ENCODE assay signal across 15 cellular contexts in the genomic region with DNA sequence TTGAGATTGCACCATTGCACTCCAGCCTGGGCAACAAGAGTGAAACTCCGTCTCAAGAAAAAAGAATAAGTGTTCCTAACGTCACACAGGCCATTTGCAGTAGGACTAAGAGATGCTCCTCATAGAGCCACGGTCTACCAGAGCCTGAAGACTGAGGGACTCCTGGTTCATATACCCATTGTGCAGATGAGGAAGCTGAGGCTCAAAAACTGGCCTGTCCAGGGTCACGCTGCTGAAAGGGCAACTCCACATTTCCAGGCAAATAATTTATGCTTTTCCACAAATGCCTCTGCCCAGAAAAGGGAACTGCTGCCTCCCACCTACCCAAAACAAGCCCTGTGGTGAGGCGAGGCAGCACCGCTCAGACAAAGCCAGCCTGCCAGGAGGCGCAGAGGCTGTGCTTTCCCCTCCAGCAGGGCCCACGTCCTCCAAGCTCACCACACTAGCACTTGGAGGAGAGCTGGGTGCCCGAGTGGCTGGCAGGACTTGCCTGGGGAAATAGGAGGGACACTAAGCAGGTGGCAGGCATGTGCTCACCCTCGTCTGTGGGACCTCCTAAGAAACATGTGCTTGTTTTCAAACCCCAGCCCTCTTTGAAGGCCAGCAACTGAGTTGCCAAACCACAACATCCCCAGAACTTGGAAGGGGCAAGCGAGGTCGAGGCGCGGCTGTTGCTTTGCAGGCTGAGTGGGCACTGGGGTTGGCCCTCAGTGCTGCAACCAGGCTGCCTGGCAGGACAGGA.
DNase-seq lines count a peak whose midpoint lies in the region; ATAC-seq and TF ChIP-seq lines count a peak whose summit lies in the region.
"Had no signal": no experiment of that assay in that cellular context is flagged by ENCODE, and none has a peak within 500 bp of the region (broad histone marks: within the 10 kb centered on the region; RNA-seq: fewer than 3 reads in every experiment).

No MANE protein-coding gene starts in this region.

- no peak for TF ChIP-seq POLR2A in suprapubic skin (IDR thresholded peaks at IDR 0.05)

- H3K9me3 ChIP-seq in left ventricle myocardium inferior (replicated peaks), result no peaks in the 10 kb centered on the region
- H3K9me3 ChIP-seq in suprapubic skin, result no peaks in the 10 kb centered on the region
- H3K9me3 ChIP-seq: A549, SJCRH30 had no signal

- H3K36me3 ChIP-seq in left ventricle myocardium inferior (no peaks in the 10 kb centered on the region), suprapubic skin (no peaks in the 10 kb centered on the region)
- H3K36me3 ChIP-seq: SJCRH30 had no signal

- intact Hi-C loops in left ventricle myocardium inferior (cut with micrococcal nuclease), result no loop called here

- no peaks in the 10 kb centered on the region for H3K4me1 Mint-ChIP-seq in activated T-cell treated with anti-CD3 and anti-CD28 coated beads, Interleukin-2, amount 50 U/mL, for 24 hours (ENCODE audit: low read depth)

- 65% methylated on average over 10 of the region's 14 CpGs for WGBS in suprapubic skin

- H3K27me3 Mint-ChIP-seq in activated T-cell treated with anti-CD3 and anti-CD28 coated beads, Interleukin-2, amount 50 U/mL, for 24 hours, result no peaks in the 10 kb centered on the region

- H3K27ac ChIP-seq in left ventricle myocardium inferior (replicated peaks) (no peak overlapping the region), suprapubic skin (no peak overlapping the region)
- H3K27ac ChIP-seq: A549, SJCRH30 had no signal

- H3K4me3 Mint-ChIP-seq in activated T-cell treated with anti-CD3 and anti-CD28 coated beads, Interleukin-2, amount 50 U/mL, for 24 hours, result no peak overlapping the region
- H3K4me3 Mint-ChIP-seq: activated T-cell treated with anti-CD3 and anti-CD28 coated beads, Interleukin-2, amount 50 U/mL, for 4 hours had no signal

- H3K4me3 ChIP-seq in left ventricle myocardium inferior, result no peak overlapping the region
- H3K4me3 ChIP-seq in suprapubic skin, result no peak overlapping the region
- H3K4me3 ChIP-seq: A549, SJCRH30, skin epidermis had no signal

- H3K36me3 Mint-ChIP-seq in activated T-cell treated with anti-CD3 and anti-CD28 coated beads, Interleukin-2, amount 50 U/mL, for 24 hours (ENCODE audit: low read depth), result no peaks in the 10 kb centered on the region

- no peak overlapping the region for H3K27ac Mint-ChIP-seq in activated T-cell treated with anti-CD3 and anti-CD28 coated beads, Interleukin-2, amount 50 U/mL, for 24 hours

- H3K4me1 ChIP-seq in left ventricle myocardium inferior (peaks cover 24% of the 10 kb centered on the region), suprapubic skin (no peaks in the 10 kb centered on the region)
- H3K4me1 ChIP-seq: A549 had no signal

- TF ChIP-seq CTCF in left ventricle myocardium inferior (IDR thresholded peaks at IDR 0.05; ENCODE audit: borderline replicate concordance) (no peak), suprapubic skin (IDR thresholded peaks at IDR 0.05) (no peak)

- peak; percentile 7 for DNase-seq in activated CD4-positive, CD25-positive, alpha-beta regulatory T cell treated with anti-CD3 and anti-CD28 coated beads, Interleukin-2, amount 50 U/mL, for 72 hours
- DNase-seq in RPMI7951 (ENCODE audit: low read depth) (peak; percentile 60), left ventricle myocardium inferior (peak; percentile 8), suprapubic skin (ENCODE audit: low spot score in 2 of 2) (peak; percentile 57 to 73), A172 (ENCODE audit: low spot score) (no peak)
- DNase-seq in activated T-cell treated with anti-CD3 and anti-CD28 coated beads, Interleukin-2, amount 50 U/mL, for 24 hours, result no peak
- DNase-seq: activated T-cell treated with anti-CD3 and anti-CD28 coated beads, Interleukin-2, amount 50 U/mL, for 4 hours; amygdala; stimulated activated naive CD4-positive, alpha-beta T cell had no signal

- H3K27me3 ChIP-seq in left ventricle myocardium inferior (ENCODE audit: low read depth) (no peaks in the 10 kb centered on the region), suprapubic skin (no peaks in the 10 kb centered on the region)
- H3K27me3 ChIP-seq: SJCRH30 had no signal

- H3K9me3 Mint-ChIP-seq in activated T-cell treated with anti-CD3 and anti-CD28 coated beads, Interleukin-2, amount 50 U/mL, for 24 hours, result no peaks in the 10 kb centered on the region
- H3K9me3 Mint-ChIP-seq: activated T-cell treated with anti-CD3 and anti-CD28 coated beads, Interleukin-2, amount 50 U/mL, for 4 hours had no signal

- TF ChIP-seq EP300 in suprapubic skin (IDR thresholded peaks at IDR 0.05), result no peak

- ATAC-seq in activated CD4-positive, CD25-positive, alpha-beta regulatory T cell treated with anti-CD3 and anti-CD28 coated beads, Interleukin-2, amount 50 U/mL, for 24 hours, result no peak
- no peak for ATAC-seq in GM18520 (IDR thresholded peaks at IDR 0.05; ENCODE audit: unreplicated experiment)
- ATAC-seq: A549; activated T-cell treated with anti-CD3 and anti-CD28 coated beads, Interleukin-2, amount 50 U/mL, for 4 hours; esophagus mucosa had no signal

Comparison
In these comparisons a context has a peak if more than half of its experiments do, and no peak if none do; other contexts are left out.
1. DNase-seq: peak in activated CD4-positive, CD25-positive, alpha-beta regulatory T cell treated with anti-CD3 and anti-CD28 coated beads, Interleukin-2, amount 50 U/mL, for 72 hours (single experiment), RPMI7951 (single experiment), left ventricle myocardium inferior (single experiment) and suprapubic skin (2 of 2); none in A172 (single experiment) and activated T-cell treated with anti-CD3 and anti-CD28 coated beads, Interleukin-2, amount 50 U/mL, for 24 hours (single experiment).